Comparison of ENCODE assay signal across 9 cellular contexts in the genomic region with DNA sequence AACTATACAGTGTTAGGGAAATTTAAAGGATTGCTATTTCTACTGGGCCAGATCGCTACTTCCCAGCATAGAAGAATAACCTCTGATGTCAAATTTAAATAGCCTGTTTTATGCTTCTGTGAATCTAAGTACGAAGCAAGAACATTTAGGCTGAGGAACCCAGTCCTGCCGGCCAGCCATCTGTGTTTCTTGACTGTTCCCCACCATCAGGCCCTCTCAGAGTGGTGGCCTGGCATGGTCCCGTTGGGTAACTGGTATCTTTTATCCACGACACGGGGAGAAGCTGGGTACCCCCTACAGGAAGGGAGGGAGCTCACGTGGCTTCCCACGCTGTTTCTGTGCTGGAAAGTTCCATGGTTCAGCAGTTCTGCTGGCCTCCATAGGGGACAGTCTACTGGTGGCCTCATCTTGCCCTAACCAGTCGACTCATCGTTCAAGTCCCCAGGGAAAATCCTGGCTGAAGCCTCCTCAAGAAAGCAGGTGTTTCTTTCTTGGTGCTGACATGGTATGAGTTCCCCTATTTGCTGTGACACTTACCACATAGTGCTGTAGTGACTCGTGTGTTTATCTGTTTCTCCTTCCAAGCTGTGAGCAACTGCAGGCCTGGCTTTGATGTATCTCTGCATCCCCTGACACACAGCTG.
A peak's percentile ranks its signal among the peaks of the same experiment; 100 is the strongest.
DNase-seq lines count a peak whose midpoint lies in the region; ATAC-seq, FAIRE-seq and TF ChIP-seq lines count a peak whose summit lies in the region.
"Had no signal": no experiment of that assay in that cellular context is flagged by ENCODE, and none has a peak within 500 bp of the region (broad histone marks: within the 10 kb centered on the region; RNA-seq: fewer than 3 reads in every experiment).

No MANE protein-coding gene starts in this region.

- H4K8ac ChIP-seq in trophoblast cell (ENCODE audit: low read depth, low read length) = no peak overlapping the region

- H3K27ac ChIP-seq in trophoblast cell (ENCODE audit: low read depth, low read length) (no peak overlapping the region), spleen (no peak overlapping the region)

- H3K9me3 ChIP-seq in trophoblast cell (ENCODE audit: insufficient read depth, low read depth, low read length) = no peaks in the 10 kb centered on the region
- H3K9me3 ChIP-seq in spleen = peaks cover 0 to 23% (median 21%) of the 10 kb centered on the region in 8 donors

- no peak for TF ChIP-seq CTCF in spleen (IDR thresholded peaks at IDR 0.05 in 8 of 11, conservative IDR thresholded peaks at IDR 0.05 in 3 of 11)

- H3K9ac ChIP-seq in trophoblast cell (ENCODE audit: low read length) = no peak overlapping the region

- no peaks in the 10 kb centered on the region for H3K79me2 ChIP-seq in trophoblast cell (ENCODE audit: control insufficient read depth, insufficient read depth, low read length, poor library complexity)

- no peak overlapping the region for H4K12ac ChIP-seq in trophoblast cell (ENCODE audit: low read depth, low read length)

- no peak overlapping the region for H3K14ac ChIP-seq in trophoblast cell (ENCODE audit: low read length)

- H3K4me3 ChIP-seq in trophoblast cell (ENCODE audit: low read depth, low read length) (no peak overlapping the region), spleen (no peak overlapping the region)

- no peak for TF ChIP-seq POLR2A in spleen (IDR thresholded peaks at IDR 0.05)

- H3K4me2 ChIP-seq in trophoblast cell (ENCODE audit: low read length) = no peak overlapping the region

- H2BK5ac ChIP-seq in trophoblast cell (ENCODE audit: low read depth, low read length, poor library complexity) = no peak overlapping the region

- H2BK12ac ChIP-seq in trophoblast cell (ENCODE audit: low read length) = no peak overlapping the region

- H3K27me3 ChIP-seq in trophoblast cell (ENCODE audit: insufficient read depth, low read length) = no peaks in the 10 kb centered on the region
- peaks cover 0 to 33% (median 0%) of the 10 kb centered on the region in 7 donors for H3K27me3 ChIP-seq in spleen (replicated peaks in 1 of 7)

- peak; percentile 25 for DNase-seq in GM18507 (ENCODE audit: extremely low spot score, insufficient read length, low read depth)
- peak; percentile 22 for DNase-seq in amniotic stem cell (lab: John Stamatoyannopoulos, UW)
- DNase-seq in trophoblast cell = peak; percentile 75 to 77
- DNase-seq in spleen = no peak
- no peak for DNase-seq in NCI-H526 (lab: John Stamatoyannopoulos, UW)
- DNase-seq: NCI-H2171 treated with DMSO at 0.1 percent for 48 hours had no signal

- no peak overlapping the region for H2AFZ ChIP-seq in trophoblast cell (ENCODE audit: insufficient read depth, low read length, poor library complexity)

- no peak overlapping the region for H3K18ac ChIP-seq in trophoblast cell (ENCODE audit: low read length)

- no peak overlapping the region for H3K4ac ChIP-seq in trophoblast cell (ENCODE audit: low read depth, low read length)

- intact Hi-C loops in spleen (cut with DNase I; ENCODE audit: low total_unique reads) = no loop called here

- no peak overlapping the region for H2AK5ac ChIP-seq in trophoblast cell (ENCODE audit: low read length)

- H2BK120ac ChIP-seq in trophoblast cell (ENCODE audit: insufficient read depth, low read length, poor library complexity) = no peak overlapping the region

- H3K36me3 ChIP-seq in trophoblast cell (ENCODE audit: control insufficient read depth in 1 of 2, insufficient read depth in 2 of 2, low read length in 2 of 2) (no peaks in the 10 kb centered on the region), spleen (no peaks in the 10 kb centered on the region)

- no CpG with 5 or more reads among the region's 11 CpGs for WGBS in trophoblast cell (ENCODE audit: extremely low coverage, insufficient coverage, insufficient read length)
- 48 to 60% (median 54%) methylated on average over 11 of the region's 11 CpGs for WGBS in spleen, 5 donors

- H3K23ac ChIP-seq in trophoblast cell (ENCODE audit: low read length) = no peak overlapping the region

- no peaks in the 10 kb centered on the region for H3K4me1 ChIP-seq in trophoblast cell (ENCODE audit: control insufficient read depth in 1 of 2, insufficient read depth in 2 of 2, low read length in 2 of 2)
- H3K4me1 ChIP-seq in spleen = no peaks in the 10 kb centered on the region

- peak; percentile 76 for FAIRE-seq in GM18507 (lab: Jason Lieb, UNC)

- H3K79me1 ChIP-seq in trophoblast cell (ENCODE audit: low read length) = no peaks in the 10 kb centered on the region

- H4K91ac ChIP-seq in trophoblast cell (ENCODE audit: low read depth, low read length) = no peak overlapping the region

- ATAC-seq in HG02852 (IDR thresholded peaks at IDR 0.05; ENCODE audit: unreplicated experiment) (peak; percentile 77), HG03135 (IDR thresholded peaks at IDR 0.05; ENCODE audit: unreplicated experiment) (no peak), HG03457 (IDR thresholded peaks at IDR 0.05; ENCODE audit: unreplicated experiment) (no peak)

Comparison
In these comparisons a context has a peak if more than half of its experiments do, and no peak if none do; other contexts are left out.
1. DNase-seq: peak in GM18507 (single experiment), amniotic stem cell (single experiment) and trophoblast cell (2 of 2); none in spleen (single experiment) and NCI-H526 (0 of 2).